In genomic region chr15:58988011-58988785, GRCh38 we compare ENCODE assay signal across 7 cellular contexts.
A peak's percentile ranks its signal among the peaks of the same experiment; 100 is the strongest.
DNase-seq lines count a peak whose midpoint lies in the region; ATAC-seq and TF ChIP-seq lines count a peak whose summit lies in the region.

No MANE protein-coding gene starts in this region.

- TF ChIP-seq POLR2A in NB4 (IDR thresholded peaks at IDR 0.05; ENCODE audit: extremely low read depth, insufficient read length), result no peak

- DNase-seq in NB4 (ENCODE audit: low read depth) (peak; percentile 88), WERI-Rb-1 (peak; percentile 75), caudate nucleus (lab: John Stamatoyannopoulos, UW) (peak in 55 of 61 donors; percentile 8 to 86 (median 65)), islet precursor cell (peak; percentile 85)
- DNase-seq in stimulated activated CD4-positive, alpha-beta T cell treated with anti-CD3 and anti-CD28 coated beads, Interleukin-15, amount 100 ng/mL, for 1 hour (ENCODE audit: low read depth in 1 of 2, low spot score in 1 of 2), result peak; percentile 18 to 49

- ATAC-seq in GM18502 (IDR thresholded peaks at IDR 0.05; ENCODE audit: poor library complexity, unreplicated experiment) (peak; percentile 51), HG02571 (IDR thresholded peaks at IDR 0.05; ENCODE audit: unreplicated experiment) (peak; percentile 40)

- peaks cover 24% of the 10 kb centered on the region for H3K36me3 ChIP-seq in WERI-Rb-1

- peak overlapping the region; percentile 98 for H3K4me3 ChIP-seq in NB4 (ENCODE audit: low read depth, low read length)
- H3K4me3 ChIP-seq in WERI-Rb-1 (ENCODE audit: low read depth, low read length), result peak overlapping the region; percentile 92

- H3K27ac ChIP-seq in WERI-Rb-1 (peak overlapping the region; percentile 83), caudate nucleus (ENCODE audit: low read depth, low read length) (peak overlapping the region; percentile 88)

- no peaks in the 10 kb centered on the region for H3K27me3 ChIP-seq in WERI-Rb-1 (ENCODE audit: insufficient read depth, low read depth, severe bottlenecking)

- no peak for TF ChIP-seq CTCF in NB4 (IDR thresholded peaks at IDR 0.05; ENCODE audit: low read depth, low read length)
- no peak for TF ChIP-seq CTCF in WERI-Rb-1 (IDR thresholded peaks at IDR 0.05; ENCODE audit: low read depth, low read length)

- no peaks in the 10 kb centered on the region for H3K9me3 ChIP-seq in WERI-Rb-1 (ENCODE audit: severe bottlenecking)

Comparison
In these comparisons a context has a peak if more than half of its experiments do, and no peak if none do; other contexts are left out.
1. Peak in every context shown above with its lines: DNase-seq, ATAC-seq, H3K4me3 ChIP-seq and H3K27ac ChIP-seq.
2. DNase-seq: peak in every context shown above with its lines; median percentile 88 in NB4; 85 in islet precursor cell; 75 in WERI-Rb-1; 65 in caudate nucleus; 34 in stimulated activated CD4-positive, alpha-beta T cell treated with anti-CD3 and anti-CD28 coated beads, Interleukin-15, amount 100 ng/mL, for 1 hour.